In the genomic region with DNA sequence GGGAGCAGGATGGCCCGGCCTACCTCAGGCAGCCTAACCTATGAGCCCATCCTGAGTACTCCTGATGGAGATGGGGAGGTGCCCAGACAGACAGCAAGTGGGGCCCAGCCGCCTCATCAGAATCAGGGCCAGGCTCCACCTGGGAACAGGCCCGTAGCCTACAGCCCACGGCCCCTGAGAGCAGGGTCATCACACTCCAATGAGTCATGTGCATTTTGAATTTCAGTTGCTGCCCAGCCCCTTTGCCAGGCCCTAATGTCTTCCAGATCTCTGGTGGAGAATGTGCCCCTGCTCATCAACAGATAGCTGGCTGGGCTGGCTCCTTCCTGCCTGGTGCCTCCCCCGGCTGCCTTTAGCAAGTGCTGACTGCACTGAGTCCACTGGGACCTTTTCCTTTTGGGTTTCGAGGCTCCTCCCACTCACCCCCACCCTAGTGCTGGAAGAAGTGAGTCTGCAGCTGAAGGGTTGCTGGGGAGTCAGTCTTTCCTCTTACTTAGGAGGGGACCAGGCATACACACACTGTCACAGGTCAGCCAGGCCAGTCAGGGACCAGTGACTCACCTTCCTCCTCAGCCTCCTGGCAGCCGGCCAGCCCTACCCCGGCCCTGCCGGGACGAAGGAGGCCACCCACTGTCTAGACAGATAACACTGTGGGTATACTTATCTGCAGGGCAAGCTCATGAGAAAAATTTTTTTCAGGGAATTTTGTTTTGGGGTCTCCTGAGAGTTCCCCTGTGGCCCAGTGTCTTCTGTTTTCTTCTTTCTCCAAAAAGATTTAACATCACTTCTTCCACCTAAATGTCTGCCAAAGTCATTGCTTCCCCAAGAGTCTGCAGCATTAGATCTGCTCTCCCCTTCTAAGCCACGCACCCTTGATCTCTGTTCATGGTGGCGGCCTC, we compare ENCODE assay signal across 1 cellular context.
TF ChIP-seq lines count a peak whose summit lies in the region.

No MANE protein-coding gene starts in this region.

TF ChIP-seq in K562, 482 proteins besides CTCF, POLR2A, EP300 and RAD21 (continued from another document and continues in another):
- TF ChIP-seq, protein P1, sequence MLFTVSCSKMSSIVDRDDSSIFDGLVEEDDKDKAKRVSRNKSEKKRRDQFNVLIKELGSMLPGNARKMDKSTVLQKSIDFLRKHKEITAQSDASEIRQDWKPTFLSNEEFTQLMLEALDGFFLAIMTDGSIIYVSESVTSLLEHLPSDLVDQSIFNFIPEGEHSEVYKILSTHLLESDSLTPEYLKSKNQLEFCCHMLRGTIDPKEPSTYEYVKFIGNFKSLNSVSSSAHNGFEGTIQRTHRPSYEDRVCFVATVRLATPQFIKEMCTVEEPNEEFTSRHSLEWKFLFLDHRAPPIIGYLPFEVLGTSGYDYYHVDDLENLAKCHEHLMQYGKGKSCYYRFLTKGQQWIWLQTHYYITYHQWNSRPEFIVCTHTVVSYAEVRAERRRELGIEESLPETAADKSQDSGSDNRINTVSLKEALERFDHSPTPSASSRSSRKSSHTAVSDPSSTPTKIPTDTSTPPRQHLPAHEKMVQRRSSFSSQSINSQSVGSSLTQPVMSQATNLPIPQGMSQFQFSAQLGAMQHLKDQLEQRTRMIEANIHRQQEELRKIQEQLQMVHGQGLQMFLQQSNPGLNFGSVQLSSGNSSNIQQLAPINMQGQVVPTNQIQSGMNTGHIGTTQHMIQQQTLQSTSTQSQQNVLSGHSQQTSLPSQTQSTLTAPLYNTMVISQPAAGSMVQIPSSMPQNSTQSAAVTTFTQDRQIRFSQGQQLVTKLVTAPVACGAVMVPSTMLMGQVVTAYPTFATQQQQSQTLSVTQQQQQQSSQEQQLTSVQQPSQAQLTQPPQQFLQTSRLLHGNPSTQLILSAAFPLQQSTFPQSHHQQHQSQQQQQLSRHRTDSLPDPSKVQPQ (CRISPR knock-in tag; IDR thresholded peaks at IDR 0.05; ENCODE audit: borderline replicate concordance) = 0 out of 2 replicates have a peak, but pooled peaks have one; percentile 29
- no peak; the same call in 1 of the 2 replicates for TF ChIP-seq DNMT1 (IDR thresholded peaks at IDR 0.05)
- no peak for TF ChIP-seq PHB2 (IDR thresholded peaks at IDR 0.05; ENCODE audit: low read depth)
- TF ChIP-seq PYGO2 (tag; IDR thresholded peaks at IDR 0.05) = no peak
- TF ChIP-seq, protein P2, sequence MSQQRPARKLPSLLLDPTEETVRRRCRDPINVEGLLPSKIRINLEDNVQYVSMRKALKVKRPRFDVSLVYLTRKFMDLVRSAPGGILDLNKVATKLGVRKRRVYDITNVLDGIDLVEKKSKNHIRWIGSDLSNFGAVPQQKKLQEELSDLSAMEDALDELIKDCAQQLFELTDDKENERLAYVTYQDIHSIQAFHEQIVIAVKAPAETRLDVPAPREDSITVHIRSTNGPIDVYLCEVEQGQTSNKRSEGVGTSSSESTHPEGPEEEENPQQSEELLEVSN (IDR thresholded peaks at IDR 0.05; ENCODE audit: borderline replicate concordance in 1 of 2, extremely low read depth in 1 of 2, insufficient read depth in 1 of 2, insufficient read length in 1 of 2, low read depth in 1 of 2, low read length in 1 of 2, poor library complexity in 1 of 2, severe bottlenecking in 1 of 2) = peak in 1 of 2 experiments; percentile 6
- peak in 1 of 2 experiments; percentile 43; a peak in 1 of 3 replicates for TF ChIP-seq CBX3 (IDR thresholded peaks at IDR 0.05; ENCODE audit: borderline replicate concordance in 1 of 2, low read length in 2 of 2)
- TF ChIP-seq, protein P3, sequence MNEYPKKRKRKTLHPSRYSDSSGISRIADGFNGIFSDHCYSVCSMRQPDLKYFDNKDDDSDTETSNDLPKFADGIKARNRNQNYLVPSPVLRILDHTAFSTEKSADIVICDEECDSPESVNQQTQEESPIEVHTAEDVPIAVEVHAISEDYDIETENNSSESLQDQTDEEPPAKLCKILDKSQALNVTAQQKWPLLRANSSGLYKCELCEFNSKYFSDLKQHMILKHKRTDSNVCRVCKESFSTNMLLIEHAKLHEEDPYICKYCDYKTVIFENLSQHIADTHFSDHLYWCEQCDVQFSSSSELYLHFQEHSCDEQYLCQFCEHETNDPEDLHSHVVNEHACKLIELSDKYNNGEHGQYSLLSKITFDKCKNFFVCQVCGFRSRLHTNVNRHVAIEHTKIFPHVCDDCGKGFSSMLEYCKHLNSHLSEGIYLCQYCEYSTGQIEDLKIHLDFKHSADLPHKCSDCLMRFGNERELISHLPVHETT (CRISPR knock-in tag; conservative IDR thresholded peaks at IDR 0.05 in 1 of 2, IDR thresholded peaks at IDR 0.05 in 1 of 2) = 0 out of 4 replicates have a peak, but pooled peaks of 1 of the 2 experiments have one; percentile 16
- peak; percentile 64 for TF ChIP-seq ZFP1 (CRISPR knock-in tag; IDR thresholded peaks at IDR 0.05)
- TF ChIP-seq TAF7 (tag; IDR thresholded peaks at IDR 0.05) = no peak
- 0 out of 2 replicates have a peak, but pooled peaks have one; percentile 30 for TF ChIP-seq RB1 (IDR thresholded peaks at IDR 0.05; ENCODE audit: low read depth)
- TF ChIP-seq, protein P4, sequence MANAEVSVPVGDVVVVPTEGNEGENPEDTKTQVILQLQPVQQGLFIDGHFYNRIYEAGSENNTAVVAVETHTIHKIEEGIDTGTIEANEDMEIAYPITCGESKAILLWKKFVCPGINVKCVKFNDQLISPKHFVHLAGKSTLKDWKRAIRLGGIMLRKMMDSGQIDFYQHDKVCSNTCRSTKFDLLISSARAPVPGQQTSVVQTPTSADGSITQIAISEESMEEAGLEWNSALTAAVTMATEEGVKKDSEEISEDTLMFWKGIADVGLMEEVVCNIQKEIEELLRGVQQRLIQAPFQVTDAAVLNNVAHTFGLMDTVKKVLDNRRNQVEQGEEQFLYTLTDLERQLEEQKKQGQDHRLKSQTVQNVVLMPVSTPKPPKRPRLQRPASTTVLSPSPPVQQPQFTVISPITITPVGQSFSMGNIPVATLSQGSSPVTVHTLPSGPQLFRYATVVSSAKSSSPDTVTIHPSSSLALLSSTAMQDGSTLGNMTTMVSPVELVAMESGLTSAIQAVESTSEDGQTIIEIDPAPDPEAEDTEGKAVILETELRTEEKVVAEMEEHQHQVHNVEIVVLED (CRISPR knock-in tag; IDR thresholded peaks at IDR 0.05) = no peak
- no peak for TF ChIP-seq PPARD (CRISPR knock-in tag; IDR thresholded peaks at IDR 0.05)
- peak; percentile 76 for TF ChIP-seq KDM5B (IDR thresholded peaks at IDR 0.05; ENCODE audit: insufficient replicate concordance, low read depth, low read length)
- TF ChIP-seq, protein P5, sequence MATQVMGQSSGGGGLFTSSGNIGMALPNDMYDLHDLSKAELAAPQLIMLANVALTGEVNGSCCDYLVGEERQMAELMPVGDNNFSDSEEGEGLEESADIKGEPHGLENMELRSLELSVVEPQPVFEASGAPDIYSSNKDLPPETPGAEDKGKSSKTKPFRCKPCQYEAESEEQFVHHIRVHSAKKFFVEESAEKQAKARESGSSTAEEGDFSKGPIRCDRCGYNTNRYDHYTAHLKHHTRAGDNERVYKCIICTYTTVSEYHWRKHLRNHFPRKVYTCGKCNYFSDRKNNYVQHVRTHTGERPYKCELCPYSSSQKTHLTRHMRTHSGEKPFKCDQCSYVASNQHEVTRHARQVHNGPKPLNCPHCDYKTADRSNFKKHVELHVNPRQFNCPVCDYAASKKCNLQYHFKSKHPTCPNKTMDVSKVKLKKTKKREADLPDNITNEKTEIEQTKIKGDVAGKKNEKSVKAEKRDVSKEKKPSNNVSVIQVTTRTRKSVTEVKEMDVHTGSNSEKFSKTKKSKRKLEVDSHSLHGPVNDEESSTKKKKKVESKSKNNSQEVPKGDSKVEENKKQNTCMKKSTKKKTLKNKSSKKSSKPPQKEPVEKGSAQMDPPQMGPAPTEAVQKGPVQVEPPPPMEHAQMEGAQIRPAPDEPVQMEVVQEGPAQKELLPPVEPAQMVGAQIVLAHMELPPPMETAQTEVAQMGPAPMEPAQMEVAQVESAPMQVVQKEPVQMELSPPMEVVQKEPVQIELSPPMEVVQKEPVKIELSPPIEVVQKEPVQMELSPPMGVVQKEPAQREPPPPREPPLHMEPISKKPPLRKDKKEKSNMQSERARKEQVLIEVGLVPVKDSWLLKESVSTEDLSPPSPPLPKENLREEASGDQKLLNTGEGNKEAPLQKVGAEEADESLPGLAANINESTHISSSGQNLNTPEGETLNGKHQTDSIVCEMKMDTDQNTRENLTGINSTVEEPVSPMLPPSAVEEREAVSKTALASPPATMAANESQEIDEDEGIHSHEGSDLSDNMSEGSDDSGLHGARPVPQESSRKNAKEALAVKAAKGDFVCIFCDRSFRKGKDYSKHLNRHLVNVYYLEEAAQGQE (CRISPR knock-in tag; IDR thresholded peaks at IDR 0.05; ENCODE audit: low read depth) = no peak
- TF ChIP-seq, protein P6, sequence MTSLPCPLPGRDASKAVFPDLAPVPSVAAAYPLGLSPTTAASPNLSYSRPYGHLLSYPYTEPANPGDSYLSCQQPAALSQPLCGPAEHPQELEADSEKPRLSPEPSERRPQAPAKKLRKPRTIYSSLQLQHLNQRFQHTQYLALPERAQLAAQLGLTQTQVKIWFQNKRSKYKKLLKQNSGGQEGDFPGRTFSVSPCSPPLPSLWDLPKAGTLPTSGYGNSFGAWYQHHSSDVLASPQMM (CRISPR knock-in tag; IDR thresholded peaks at IDR 0.05) = no peak
- peak; percentile 73; the same call in 1 of the 2 replicates for TF ChIP-seq MYC (IDR thresholded peaks at IDR 0.05; ENCODE audit: low read depth, low read length)
- TF ChIP-seq MYC (CRISPR knock-in tag; IDR thresholded peaks at IDR 0.05; ENCODE audit: borderline replicate concordance, low read depth) = peak; percentile 41; the same call in 1 of the 2 replicates
- TF ChIP-seq NFE2 (IDR thresholded peaks at IDR 0.05; ENCODE audit: low read depth) = peak; percentile 69
- TF ChIP-seq, protein P7, sequence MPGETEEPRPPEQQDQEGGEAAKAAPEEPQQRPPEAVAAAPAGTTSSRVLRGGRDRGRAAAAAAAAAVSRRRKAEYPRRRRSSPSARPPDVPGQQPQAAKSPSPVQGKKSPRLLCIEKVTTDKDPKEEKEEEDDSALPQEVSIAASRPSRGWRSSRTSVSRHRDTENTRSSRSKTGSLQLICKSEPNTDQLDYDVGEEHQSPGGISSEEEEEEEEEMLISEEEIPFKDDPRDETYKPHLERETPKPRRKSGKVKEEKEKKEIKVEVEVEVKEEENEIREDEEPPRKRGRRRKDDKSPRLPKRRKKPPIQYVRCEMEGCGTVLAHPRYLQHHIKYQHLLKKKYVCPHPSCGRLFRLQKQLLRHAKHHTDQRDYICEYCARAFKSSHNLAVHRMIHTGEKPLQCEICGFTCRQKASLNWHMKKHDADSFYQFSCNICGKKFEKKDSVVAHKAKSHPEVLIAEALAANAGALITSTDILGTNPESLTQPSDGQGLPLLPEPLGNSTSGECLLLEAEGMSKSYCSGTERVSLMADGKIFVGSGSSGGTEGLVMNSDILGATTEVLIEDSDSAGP (CRISPR knock-in tag; IDR thresholded peaks at IDR 0.05) = no peak
- peak; percentile 92 for TF ChIP-seq TEAD4 (IDR thresholded peaks at IDR 0.05; ENCODE audit: low read length)
- TF ChIP-seq TEAD4 (CRISPR knock-in tag; IDR thresholded peaks at IDR 0.05; ENCODE audit: borderline replicate concordance) = no peak
- peak; percentile 83 for TF ChIP-seq MTA2 (IDR thresholded peaks at IDR 0.05; ENCODE audit: low read depth)
- TF ChIP-seq ETV1 (tag; conservative IDR thresholded peaks at IDR 0.05; ENCODE audit: low read depth) = peak; percentile 36; the same call in 1 of the 2 replicates
- peak; percentile 99 for TF ChIP-seq LCOR (CRISPR knock-in tag; IDR thresholded peaks at IDR 0.05)
- TF ChIP-seq, protein P8, sequence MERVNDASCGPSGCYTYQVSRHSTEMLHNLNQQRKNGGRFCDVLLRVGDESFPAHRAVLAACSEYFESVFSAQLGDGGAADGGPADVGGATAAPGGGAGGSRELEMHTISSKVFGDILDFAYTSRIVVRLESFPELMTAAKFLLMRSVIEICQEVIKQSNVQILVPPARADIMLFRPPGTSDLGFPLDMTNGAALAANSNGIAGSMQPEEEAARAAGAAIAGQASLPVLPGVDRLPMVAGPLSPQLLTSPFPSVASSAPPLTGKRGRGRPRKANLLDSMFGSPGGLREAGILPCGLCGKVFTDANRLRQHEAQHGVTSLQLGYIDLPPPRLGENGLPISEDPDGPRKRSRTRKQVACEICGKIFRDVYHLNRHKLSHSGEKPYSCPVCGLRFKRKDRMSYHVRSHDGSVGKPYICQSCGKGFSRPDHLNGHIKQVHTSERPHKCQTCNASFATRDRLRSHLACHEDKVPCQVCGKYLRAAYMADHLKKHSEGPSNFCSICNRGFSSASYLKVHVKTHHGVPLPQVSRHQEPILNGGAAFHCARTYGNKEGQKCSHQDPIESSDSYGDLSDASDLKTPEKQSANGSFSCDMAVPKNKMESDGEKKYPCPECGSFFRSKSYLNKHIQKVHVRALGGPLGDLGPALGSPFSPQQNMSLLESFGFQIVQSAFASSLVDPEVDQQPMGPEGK (CRISPR knock-in tag; IDR thresholded peaks at IDR 0.05; ENCODE audit: borderline replicate concordance) = no peak
- TF ChIP-seq NR2C2 (CRISPR knock-in tag; IDR thresholded peaks at IDR 0.05) = no peak
- peak; percentile 69; the same call in 1 of the 2 replicates for TF ChIP-seq NR2C2 (tag; IDR thresholded peaks at IDR 0.05)
- TF ChIP-seq PURB (CRISPR knock-in tag; IDR thresholded peaks at IDR 0.05; ENCODE audit: low read depth) = no peak
- TF ChIP-seq, protein P9, sequence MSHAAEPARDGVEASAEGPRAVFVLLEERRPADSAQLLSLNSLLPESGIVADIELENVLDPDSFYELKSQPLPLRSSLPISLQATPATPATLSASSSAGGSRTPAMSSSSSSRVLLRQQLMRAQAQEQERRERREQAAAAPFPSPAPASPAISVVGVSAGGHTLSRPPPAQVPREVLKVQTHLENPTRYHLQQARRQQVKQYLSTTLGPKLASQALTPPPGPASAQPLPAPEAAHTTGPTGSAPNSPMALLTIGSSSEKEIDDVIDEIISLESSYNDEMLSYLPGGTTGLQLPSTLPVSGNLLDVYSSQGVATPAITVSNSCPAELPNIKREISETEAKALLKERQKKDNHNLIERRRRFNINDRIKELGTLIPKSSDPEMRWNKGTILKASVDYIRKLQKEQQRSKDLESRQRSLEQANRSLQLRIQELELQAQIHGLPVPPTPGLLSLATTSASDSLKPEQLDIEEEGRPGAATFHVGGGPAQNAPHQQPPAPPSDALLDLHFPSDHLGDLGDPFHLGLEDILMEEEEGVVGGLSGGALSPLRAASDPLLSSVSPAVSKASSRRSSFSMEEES (CRISPR knock-in tag; IDR thresholded peaks at IDR 0.05) = 0 out of 2 replicates have a peak, but pooled peaks have one; percentile 3
- peak; percentile 61 to 71 for TF ChIP-seq NRF1 (conservative IDR thresholded peaks at IDR 0.05 in 1 of 2, IDR thresholded peaks at IDR 0.05 in 1 of 2)
- TF ChIP-seq, protein P10, sequence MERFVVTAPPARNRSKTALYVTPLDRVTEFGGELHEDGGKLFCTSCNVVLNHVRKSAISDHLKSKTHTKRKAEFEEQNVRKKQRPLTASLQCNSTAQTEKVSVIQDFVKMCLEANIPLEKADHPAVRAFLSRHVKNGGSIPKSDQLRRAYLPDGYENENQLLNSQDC (CRISPR knock-in tag; IDR thresholded peaks at IDR 0.05) = 0 out of 2 replicates have a peak, but pooled peaks have one; percentile 66
- TF ChIP-seq TRIM28 (IDR thresholded peaks at IDR 0.05) = peak; percentile 54; the same call in 1 of the 2 replicates
- TF ChIP-seq HMGN3 (IDR thresholded peaks at IDR 0.05; ENCODE audit: borderline replicate concordance, extremely low read depth, insufficient read length, low read depth, low read length) = peak; percentile 100
- no peak for TF ChIP-seq XRCC4 (IDR thresholded peaks at IDR 0.05; ENCODE audit: extremely low read depth, insufficient read depth, insufficient read length)
- TF ChIP-seq MIER1 (IDR thresholded peaks at IDR 0.05; ENCODE audit: low read depth) = no peak
- no peak for TF ChIP-seq CBX2 (IDR thresholded peaks at IDR 0.05; ENCODE audit: insufficient read depth, low read length, poor library complexity, severe bottlenecking)
- TF ChIP-seq CHCHD3 (CRISPR knock-in tag; IDR thresholded peaks at IDR 0.05) = 0 out of 2 replicates have a peak, but pooled peaks have one; percentile 80
- TF ChIP-seq CSDE1 (IDR thresholded peaks at IDR 0.05) = no peak
- TF ChIP-seq SMARCB1 (IDR thresholded peaks at IDR 0.05; ENCODE audit: insufficient read length, low read depth) = peak; percentile 92
- no peak for TF ChIP-seq PHB (CRISPR knock-in tag; IDR thresholded peaks at IDR 0.05)
- TF ChIP-seq ZFPM2 (CRISPR knock-in tag; IDR thresholded peaks at IDR 0.05) = no peak
- TF ChIP-seq KDM1A (IDR thresholded peaks at IDR 0.05) = peak; percentile 78 to 89; a peak in 3 of 4 replicates
